16 cellular contexts compared by ENCODE assay signal in the genomic region with DNA sequence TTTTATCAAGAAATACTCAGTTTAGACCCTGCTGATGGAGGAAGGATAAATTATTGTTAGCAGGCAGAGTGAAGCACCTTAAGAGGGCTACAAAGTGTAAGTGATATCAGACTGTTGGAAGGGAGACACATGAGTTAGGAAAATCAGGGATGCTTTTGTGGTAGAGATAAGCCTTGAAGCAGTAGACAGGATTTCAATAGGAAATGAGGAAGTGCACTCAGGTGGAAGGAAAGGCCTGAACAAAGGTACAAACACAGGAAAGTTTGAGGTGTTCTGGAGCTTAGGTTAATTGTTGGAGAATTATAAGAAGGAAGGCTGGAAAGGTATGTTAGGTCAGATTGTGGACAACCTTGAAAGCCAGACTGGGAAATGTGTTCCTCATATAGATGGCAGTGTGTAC. TPM values are rescaled to one million over a fixed set of nuclear protein-coding genes. Genes with fewer than 3 reads are reported as not detected.
A peak's percentile ranks its signal among the peaks of the same experiment; 100 is the strongest.
DNase-seq lines count a peak whose midpoint lies in the region; ATAC-seq, FAIRE-seq and TF ChIP-seq lines count a peak whose summit lies in the region.
"Had no signal": no experiment of that assay in that cellular context is flagged by ENCODE, and none has a peak within 500 bp of the region (broad histone marks: within the 10 kb centered on the region; RNA-seq: fewer than 3 reads in every experiment).

No MANE protein-coding gene starts in this region.

- no peak overlapping the region for H3K27ac Mint-ChIP-seq in stimulated activated naive B cell treated with anti-CD40 and anti-IgM and Interleukin-4, amounts not matched to agents 10 μg/mL and 1 μg/mL and 100 μg/mL, for 72 hours

- no peak for TF ChIP-seq CTCF in A549 (IDR thresholded peaks at IDR 0.05)
- TF ChIP-seq CTCF in PC-3 (conservative IDR thresholded peaks at IDR 0.05; ENCODE audit: low read depth, low read length), result no peak
- no peak for TF ChIP-seq CTCF in keratinocyte (optimal IDR thresholded peaks at IDR 0.05 in 1 of 3, IDR thresholded peaks at IDR 0.05 in 1 of 3, conservative IDR thresholded peaks at IDR 0.05 in 1 of 3; ENCODE audit: extremely low read depth in 1 of 3, insufficient read depth in 2 of 3, low read length in 3 of 3)

- no peaks in the 10 kb centered on the region for H3K9me1 ChIP-seq in keratinocyte (ENCODE audit: control insufficient read depth, extremely low read depth, insufficient read depth, low read length)

- H3K9me2 ChIP-seq in PC-3 (replicated peaks; ENCODE audit: low read length), result no peaks in the 10 kb centered on the region

- peak overlapping the region; percentile 57 for H3K4me2 ChIP-seq in A549
- peak overlapping the region; percentile 59 for H3K4me2 ChIP-seq in PC-3 (ENCODE audit: low read length)
- peak overlapping the region; percentile 46 for H3K4me2 ChIP-seq in keratinocyte (ENCODE audit: control insufficient read depth, extremely low read depth, insufficient read depth, low read depth, low read length)

- peak overlapping the region; percentile 10; the same call in 1 of the 2 replicates for H3K9ac ChIP-seq in PC-3 (ENCODE audit: low read length)
- H3K9ac ChIP-seq in keratinocyte (ENCODE audit: control insufficient read depth, extremely low read depth, insufficient read depth, low read length), result no peak overlapping the region

- no peak for TF ChIP-seq POLR2A in A549 (IDR thresholded peaks at IDR 0.05; ENCODE audit: low read length)

- no peak for TF ChIP-seq EP300 in A549 (IDR thresholded peaks at IDR 0.05)

- H3K27ac ChIP-seq in A549 (peak overlapping the region; percentile 88 to 89), PC-3 (ENCODE audit: low read length) (peak overlapping the region; percentile 83), caudate nucleus (ENCODE audit: low read depth, low read length) (peak overlapping the region; percentile 52), keratinocyte (ENCODE audit: control insufficient read depth, insufficient read depth, low read length) (peak overlapping the region; percentile 88)
- H3K27ac ChIP-seq: C4-2B had no signal

- H3K4me3 Mint-ChIP-seq in stimulated activated naive B cell treated with anti-CD40 and anti-IgM and Interleukin-4, amounts not matched to agents 10 μg/mL and 1 μg/mL and 100 μg/mL, for 72 hours, result no peak overlapping the region

- CTCF ChIA-PET in A549 (lab: Yijun Ruan, JAX) (no interaction called here), PC-3 (lab: Charles Lee) (no interaction called here)

- no peak for TF ChIP-seq RAD21 in A549 (conservative IDR thresholded peaks at IDR 0.05 in 1 of 2, IDR thresholded peaks at IDR 0.05 in 1 of 2)

- no peak for ATAC-seq in A549
- no peak for ATAC-seq in PC-3
- no peak for ATAC-seq in stimulated activated naive B cell treated with anti-CD40 and anti-IgM and Interleukin-4, amounts not matched to agents 10 μg/mL and 1 μg/mL and 100 μg/mL, for 72 hours (replicated peaks)
- ATAC-seq in HG03571 (IDR thresholded peaks at IDR 0.05; ENCODE audit: unreplicated experiment), result no peak

- dilution Hi-C loops in keratinocyte (cut with MboI; ENCODE audit: extremely low pct_ligation_motif_present, low sequenced_read_pairs), result no loop called here

- FAIRE-seq in A549 (lab: Jason Lieb, UNC) (no peak), keratinocyte (lab: Jason Lieb, UNC) (no peak), HTR-8/SVneo (lab: Jason Lieb, UNC) (no peak)
- FAIRE-seq: GM19239 had no signal

- H3K36me3 ChIP-seq in PC-3 (ENCODE audit: low read depth, low read length) (peaks cover 8% of the 10 kb centered on the region; the same call in 1 of the 2 replicates), keratinocyte (ENCODE audit: control insufficient read depth in 2 of 2, extremely low read depth in 1 of 2, insufficient read depth in 2 of 2, low read length in 2 of 2) (peaks cover 1 to 3% of the 10 kb centered on the region in 2 experiments)

- BruUV-seq in PC-3 (replicated peaks; lab: Mats Ljungman, UMichigan), result no TSS peak

- peaks cover 4% of the 10 kb centered on the region for H3F3A ChIP-seq in PC-3 (ENCODE audit: low read length, unreplicated experiment)

- H3K27me3 ChIP-seq in PC-3 (ENCODE audit: low read length), result no peaks in the 10 kb centered on the region
- no peaks in the 10 kb centered on the region for H3K27me3 ChIP-seq in keratinocyte (ENCODE audit: control insufficient read depth, extremely low read depth, insufficient read depth, low read length)

- H2AFZ ChIP-seq in PC-3 (ENCODE audit: low read length) (peak overlapping the region; percentile 14; the same call in 1 of the 2 replicates), keratinocyte (ENCODE audit: control insufficient read depth, low read length) (peak overlapping the region; percentile 71)

- peaks cover 10 to 17% of the 10 kb centered on the region in 2 donors for H3K4me1 Mint-ChIP-seq in stimulated activated naive B cell treated with anti-CD40 and anti-IgM and Interleukin-4, amounts not matched to agents 10 μg/mL and 1 μg/mL and 100 μg/mL, for 72 hours

- H3K4me3 ChIP-seq in A549 (no peak overlapping the region), PC-3 (ENCODE audit: low read length) (no peak overlapping the region), keratinocyte (ENCODE audit: control insufficient read depth in 2 of 3, extremely low read depth in 1 of 3, insufficient read depth in 2 of 3, low read depth in 1 of 3, low read length in 3 of 3) (no peak overlapping the region)

- H3K9me3 ChIP-seq in A549 (no peaks in the 10 kb centered on the region), PC-3 (ENCODE audit: low read length) (no peaks in the 10 kb centered on the region), keratinocyte (ENCODE audit: control insufficient read depth, low read depth, low read length) (no peaks in the 10 kb centered on the region)

- intact Hi-C loops in PC-3 (cut with micrococcal nuclease), result no loop called here

- H3K36me3 Mint-ChIP-seq in stimulated activated naive B cell treated with anti-CD40 and anti-IgM and Interleukin-4, amounts not matched to agents 10 μg/mL and 1 μg/mL and 100 μg/mL, for 72 hours, result peaks cover 45 to 58% of the 10 kb centered on the region in 2 donors

- peaks cover 7 to 10% of the 10 kb centered on the region in 2 donors for H3K9me3 Mint-ChIP-seq in stimulated activated naive B cell treated with anti-CD40 and anti-IgM and Interleukin-4, amounts not matched to agents 10 μg/mL and 1 μg/mL and 100 μg/mL, for 72 hours

- H3K4me1 ChIP-seq in A549 (peaks cover 34% of the 10 kb centered on the region), PC-3 (ENCODE audit: insufficient read depth, low read length) (peaks cover 25% of the 10 kb centered on the region), keratinocyte (ENCODE audit: control insufficient read depth, extremely low read depth, insufficient read depth, low read length) (peaks cover 18% of the 10 kb centered on the region)
- H3K4me1 ChIP-seq: Caco-2 had no signal

- H3K79me2 ChIP-seq in PC-3 (ENCODE audit: low read length) (peaks cover 21% of the 10 kb centered on the region), keratinocyte (ENCODE audit: control insufficient read depth, insufficient read depth, low read length) (peaks cover 6% of the 10 kb centered on the region)

- no peaks in the 10 kb centered on the region for H3K27me3 Mint-ChIP-seq in stimulated activated naive B cell treated with anti-CD40 and anti-IgM and Interleukin-4, amounts not matched to agents 10 μg/mL and 1 μg/mL and 100 μg/mL, for 72 hours

- POLR2A ChIA-PET in A549 (lab: Yijun Ruan, JAX), result interaction anchor here (1.9 kb wide), 1 partner anchor 7 kb away, joined by 12 read pairs; a partner anchor contains a TSS
- POLR2A ChIA-PET in PC-3 (lab: Charles Lee; ENCODE audit: unreplicated experiment), result no interaction called here

- H4K20me1 ChIP-seq in PC-3 (ENCODE audit: low read length) (no peaks in the 10 kb centered on the region), keratinocyte (ENCODE audit: control insufficient read depth, extremely low read depth, insufficient read depth, low read length) (no peaks in the 10 kb centered on the region)

- no peak for DNase-seq in A549 (ENCODE audit: low read depth in 1 of 2, low spot score in 1 of 2)
- no peak for DNase-seq in PC-3
- DNase-seq in caudate nucleus (lab: John Stamatoyannopoulos, UW), result no peak
- no peak for DNase-seq in keratinocyte (ENCODE audit: low read depth, low spot score)
- DNase-seq in stimulated activated naive B cell treated with anti-CD40 and anti-IgM and Interleukin-4, amounts not matched to agents 10 μg/mL and 1 μg/mL and 100 μg/mL, for 72 hours, result no peak
- DNase-seq in stimulated activated CD4-positive, alpha-beta T cell treated with anti-CD3 and anti-CD28 coated beads, Interleukin-4, amount 100 ng/mL, for 24 hours, result no peak
- DNase-seq in HTR-8/SVneo (ENCODE audit: insufficient read length, low spot score), result no peak
- DNase-seq: NCI-H1105 treated with DMSO at 0.1 percent for 48 hours, NCI-H187 treated with DMSO at 0.1 percent for 48 hours, NCI-H446 treated with DMSO at 0.1 percent for 48 hours, NCI-H748 treated with DMSO at 0.1 percent for 48 hours had no signal

RNA-seq across cellular contexts. Expression of a gene that starts 7.6 kb away (rescaled TPM):
- 14.9 and 25.5 TPM in 2 replicates for polyA plus RNA-seq in A549 (2011; rRNA removed)
- 3.3 and 4.8 TPM in 2 replicates for polyA plus RNA-seq in A549 (2012; cell fraction: cytosol; rRNA removed)
- 1.2 and 1.5 TPM in 2 replicates for polyA plus RNA-seq in A549 (2012; cell fraction: nucleus; rRNA removed)
- polyA plus RNA-seq in A549 (2017; fragmentation: RNase III; extraction: RNeasy Plus Mini Kit Qiagen cat#74134 plus additional on column Dnase treatment), result 16.3 to 21.3 TPM (median 18.6 TPM) in 3 replicates
- 3.7 and 3.8 TPM in 2 replicates for polyA minus RNA-seq in A549 (2011; rRNA and poly(A)+ RNA removed)
- total RNA-seq in PC-3 (2014; rRNA removed), result 5.1 and 5.6 TPM in 2 replicates
- 7.2 to 14.0 TPM (median 8.7 TPM) in 3 replicates for polyA plus RNA-seq in keratinocyte
- polyA plus RNA-seq in keratinocyte (2011; ENCODE audit: low read depth), result 21.6 TPM
- 4.8 and 9.7 TPM in 2 replicates for polyA plus RNA-seq in keratinocyte (2011; cell fraction: cytosol; rRNA removed)
- 2.4 and 2.5 TPM in 2 replicates for polyA plus RNA-seq in keratinocyte (2011; cell fraction: nucleus; rRNA removed)
- 8.9 and 9.1 TPM in 2 replicates for polyA plus RNA-seq in keratinocyte (2012; ENCODE audit: low replicate concordance)
- 0.75 to 6.2 TPM (median 3.7 TPM) in 3 replicates for polyA minus RNA-seq in keratinocyte
- polyA minus RNA-seq in keratinocyte (2011; cell fraction: cytosol; rRNA and poly(A)+ RNA removed), result 6.9 TPM
- 4.4 and 7.0 TPM in 2 replicates for polyA minus RNA-seq in keratinocyte (2011; cell fraction: nucleus; rRNA and poly(A)+ RNA removed)

RNA-seq across cellular contexts. Expression of a gene that starts 13.9 kb away (rescaled TPM):
- polyA plus RNA-seq in A549 (2011; rRNA removed), result 0.16 and 0.27 TPM in 2 replicates
- 0.40 and 0.45 TPM in 2 replicates for polyA plus RNA-seq in A549 (2012; cell fraction: cytosol; rRNA removed)
- polyA plus RNA-seq in A549 (2012; cell fraction: nucleus; rRNA removed), result 0.25 and 0.55 TPM in 2 replicates
- polyA plus RNA-seq in A549 (2017; fragmentation: RNase III; extraction: RNeasy Plus Mini Kit Qiagen cat#74134 plus additional on column Dnase treatment), result 0.78 to 1.5 TPM (median 0.89 TPM) in 3 replicates
- not detected in 2 replicates for polyA minus RNA-seq in A549 (2011; rRNA and poly(A)+ RNA removed)
- not detected in 2 replicates for total RNA-seq in PC-3 (2014; rRNA removed)
- polyA plus RNA-seq in keratinocyte, result 0.37 to 0.76 TPM (median 0.60 TPM) in 3 replicates
- polyA plus RNA-seq in keratinocyte (2011; ENCODE audit: low read depth), result not detected
- polyA plus RNA-seq in keratinocyte (2011; cell fraction: cytosol; rRNA removed), result 0.55 and 0.61 TPM in 2 replicates
- polyA plus RNA-seq in keratinocyte (2011; cell fraction: nucleus; rRNA removed), result 0.48 and 0.72 TPM in 2 replicates
- polyA plus RNA-seq in keratinocyte (2012; ENCODE audit: low replicate concordance), result 1.2 TPM in 1 of 2 replicates, not detected in the other
- polyA minus RNA-seq in keratinocyte, result not detected in 3 replicates
- polyA minus RNA-seq in keratinocyte (2011; cell fraction: cytosol; rRNA and poly(A)+ RNA removed), result not detected
- not detected in 2 replicates for polyA minus RNA-seq in keratinocyte (2011; cell fraction: nucleus; rRNA and poly(A)+ RNA removed)
- total RNA-seq: A172, Caco-2 had no signal
